In genomic region chr21:41564871-41565281, GRCh38 we compare ENCODE assay signal across 10 cellular contexts. TPM values are rescaled to one million over a fixed set of nuclear protein-coding genes. Genes with fewer than 3 reads are reported as not detected.
A peak's percentile ranks its signal among the peaks of the same experiment; 100 is the strongest.
DNase-seq lines count a peak whose midpoint lies in the region; ATAC-seq, FAIRE-seq and TF ChIP-seq lines count a peak whose summit lies in the region.
"Had no signal": no experiment of that assay in that cellular context is flagged by ENCODE, and none has a peak within 500 bp of the region (broad histone marks: within the 10 kb centered on the region; RNA-seq: fewer than 3 reads in every experiment).

No MANE protein-coding gene starts in this region.

- TF ChIP-seq POLR2A in H54 (IDR thresholded peaks at IDR 0.05; ENCODE audit: low read depth, low read length): no peak

- ATAC-seq in Right ventricle myocardium inferior: no peak
- ATAC-seq in HG03045 (IDR thresholded peaks at IDR 0.05; ENCODE audit: unreplicated experiment): no peak

- FAIRE-seq in frontal cortex (lab: Jason Lieb, UNC) (no peak), H54 (lab: Jason Lieb, UNC) (no peak)

- DNase-seq in EH (ENCODE audit: low read depth): peak; percentile 72
- peak; percentile 29 for DNase-seq in NOMO-1 treated with dmso at 0.1 percent for 144 hours (lab: John Stamatoyannopoulos, UW; ENCODE audit: unreplicated experiment)
- DNase-seq in dermis blood vessel endothelial cell: peak; percentile 67
- DNase-seq in myocyte (ENCODE audit: low read depth): peak; percentile 11
- no peak for DNase-seq in frontal cortex (ENCODE audit: low spot score in 2 of 2)
- no peak for DNase-seq in Right ventricle myocardium inferior (ENCODE audit: missing footprints)
- DNase-seq in H54 (ENCODE audit: insufficient read length, low spot score): no peak
- DNase-seq: glutamatergic neuron, posterior cingulate gyrus had no signal

- intact Hi-C loops in Right ventricle myocardium inferior (cut with DNase I): no loop called here

RNA-seq across cellular contexts. Expression of gene TMPRSS2, which starts 56.9 kb away (rescaled TPM):
- total RNA-seq in dermis blood vessel endothelial cell: not detected in 2 replicates
- not detected in 2 replicates for total RNA-seq in myocyte
- polyA plus RNA-seq in myocyte (2012): not detected
- not detected for total RNA-seq in frontal cortex
- total RNA-seq in Right ventricle myocardium inferior: not detected

Comparison
In these comparisons a context has a peak if more than half of its experiments do, and no peak if none do; other contexts are left out.
1. DNase-seq: peak in EH (single experiment), NOMO-1 treated with dmso at 0.1 percent for 144 hours (single experiment), dermis blood vessel endothelial cell (single experiment) and myocyte (single experiment); none in frontal cortex (0 of 2), Right ventricle myocardium inferior (single experiment) and H54 (single experiment).